Comparison of ENCODE assay signal across 17 cellular contexts in the genomic region with DNA sequence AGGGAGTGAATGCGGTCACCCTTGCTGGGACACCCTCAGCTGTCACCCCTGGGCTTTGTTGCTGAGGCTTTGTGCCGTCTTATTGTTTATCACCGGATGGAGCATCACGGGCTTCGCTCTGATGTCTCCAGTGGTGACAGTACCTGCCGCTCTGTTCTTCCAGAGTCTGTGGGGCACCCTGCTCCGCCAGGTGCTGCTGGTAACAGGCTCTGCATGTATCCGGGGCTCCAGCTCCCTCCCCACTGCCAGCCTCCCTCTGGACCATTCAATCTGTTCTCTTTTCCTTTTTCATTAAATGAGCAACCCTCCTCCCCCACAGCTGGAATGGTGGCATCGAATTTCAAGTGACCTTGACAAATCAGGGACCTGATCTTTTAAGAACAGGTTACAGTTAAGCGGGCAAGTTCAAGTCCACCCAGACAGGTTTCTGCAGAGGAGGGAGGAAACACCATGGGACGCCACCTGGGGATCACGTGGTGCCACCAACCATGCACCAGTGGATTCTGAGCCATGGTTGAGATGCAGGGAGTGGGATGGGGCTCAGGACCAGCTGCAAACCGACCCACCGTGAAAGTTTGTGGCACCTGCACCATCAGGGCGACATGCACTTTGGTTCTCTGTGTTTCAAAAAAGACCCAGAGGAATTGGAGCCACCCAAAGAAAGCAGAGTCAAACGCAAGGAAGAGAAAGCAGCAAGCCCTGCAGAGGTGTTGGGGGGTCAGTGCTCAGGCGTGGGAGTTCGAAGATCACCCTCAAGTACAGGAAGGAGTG.
DNase-seq lines count a peak whose midpoint lies in the region; ATAC-seq and TF ChIP-seq lines count a peak whose summit lies in the region.
"Had no signal": no experiment of that assay in that cellular context is flagged by ENCODE, and none has a peak within 500 bp of the region (broad histone marks: within the 10 kb centered on the region; RNA-seq: fewer than 3 reads in every experiment).

No MANE protein-coding gene starts in this region.

- no peaks in the 10 kb centered on the region for H3K27me3 Mint-ChIP-seq in activated T-helper 17 cell treated with anti-CD3 and anti-CD28 coated beads, Interleukin-2, amount 50 U/mL, for 72 hours

- H3K27ac Mint-ChIP-seq in activated T-helper 17 cell treated with anti-CD3 and anti-CD28 coated beads, Interleukin-2, amount 50 U/mL, for 72 hours: peak overlapping the region; percentile 38
- H3K27ac Mint-ChIP-seq: T-helper 2 cell treated with Interferon-gamma antibody and Interleukin-4, amounts not matched to agents 5 μg/mL and 100 μg/mL, for 36 hours had no signal

- H3K27ac ChIP-seq in DOHH2 (ENCODE audit: low read depth, low read length): 0 out of 2 replicates have a peak overlapping the region, but pooled peaks have one; percentile 8
- no peak overlapping the region for H3K27ac ChIP-seq in suprapubic skin
- H3K27ac ChIP-seq: body of pancreas, foreskin keratinocyte had no signal

- H3K79me2 ChIP-seq in DOHH2 (ENCODE audit: control insufficient read depth, low read length): peaks cover 4% of the 10 kb centered on the region; the same call in 1 of the 2 replicates

- H3K4me3 ChIP-seq in DOHH2 (ENCODE audit: low read length): no peak overlapping the region
- no peak overlapping the region for H3K4me3 ChIP-seq in H7 (ENCODE audit: insufficient read depth, low read depth, low read length)
- H3K4me3 ChIP-seq in mucosa of descending colon: no peak overlapping the region
- H3K4me3 ChIP-seq in suprapubic skin: no peak overlapping the region
- H3K4me3 ChIP-seq: body of pancreas had no signal

- peak overlapping the region; percentile 16; the same call in 1 of the 2 replicates for H3K4me2 ChIP-seq in DOHH2 (ENCODE audit: low read length)

- TF ChIP-seq POLR2A in suprapubic skin (IDR thresholded peaks at IDR 0.05): no peak

- H3K9me3 Mint-ChIP-seq in activated T-helper 17 cell treated with anti-CD3 and anti-CD28 coated beads, Interleukin-2, amount 50 U/mL, for 72 hours: no peaks in the 10 kb centered on the region
- H3K9me3 Mint-ChIP-seq: T-helper 2 cell treated with Interferon-gamma antibody and Interleukin-4, amounts not matched to agents 5 μg/mL and 100 μg/mL, for 36 hours had no signal

- TF ChIP-seq EP300 in suprapubic skin (IDR thresholded peaks at IDR 0.05): no peak

- intact Hi-C loops in mucosa of descending colon (cut with DNase I, micrococcal nuclease): no loop called here

- no peak for ATAC-seq in activated T-helper 17 cell treated with anti-CD3 and anti-CD28 coated beads, Interleukin-2, amount 50 U/mL, for 72 hours (replicated peaks)
- peak; percentile 37 for ATAC-seq in mucosa of descending colon
- ATAC-seq in GM19023 (IDR thresholded peaks at IDR 0.05; ENCODE audit: unreplicated experiment): no peak
- ATAC-seq: body of pancreas, foreskin keratinocyte had no signal

- H3K9me2 ChIP-seq in DOHH2 (replicated peaks; ENCODE audit: control insufficient read depth, low read length): no peaks in the 10 kb centered on the region

- H3F3A ChIP-seq in DOHH2 (ENCODE audit: control insufficient read depth, insufficient read depth): no peaks in the 10 kb centered on the region

- peaks cover 6% of the 10 kb centered on the region; the same call in 1 of the 2 replicates for H4K20me1 ChIP-seq in DOHH2 (ENCODE audit: control insufficient read depth, insufficient read depth, low read depth, low read length)

- 88% methylated on average over 17 of the region's 18 CpGs for WGBS in suprapubic skin

- TF ChIP-seq CTCF in DOHH2 (IDR thresholded peaks at IDR 0.05; ENCODE audit: low read depth, low read length, poor library complexity, severe bottlenecking) (no peak), mucosa of descending colon (IDR thresholded peaks at IDR 0.05) (no peak), suprapubic skin (IDR thresholded peaks at IDR 0.05) (no peak)

- DNase-seq in H7: peak; percentile 81
- DNase-seq in mucosa of descending colon: no peak
- no peak for DNase-seq in activated CD8-positive, alpha-beta memory T cell treated with anti-CD3 and anti-CD28 coated beads, Interleukin-2, amount 50 U/mL, for 48 hours
- DNase-seq in anterior cingulate cortex (lab: John Stamatoyannopoulos, UW): no peak
- DNase-seq in suprapubic skin (ENCODE audit: low spot score in 2 of 2): no peak
- DNase-seq: activated effector memory CD4-positive, alpha-beta T cell treated with Interleukin-2 at 50 U/mL for 16 hours; BE2C; body of pancreas; effector memory CD4-positive, alpha-beta T cell; EL; foreskin keratinocyte; NCI-H1436; NCI-H748 treated with DMSO at 0.1 percent for 48 hours had no signal

- H3K36me3 Mint-ChIP-seq in activated T-helper 17 cell treated with anti-CD3 and anti-CD28 coated beads, Interleukin-2, amount 50 U/mL, for 72 hours (ENCODE audit: low read depth): peaks cover 71% of the 10 kb centered on the region

- H3K36me3 ChIP-seq in DOHH2 (ENCODE audit: control insufficient read depth, low read length): peaks cover 86% of the 10 kb centered on the region
- H3K36me3 ChIP-seq in H7 (replicated peaks; ENCODE audit: control insufficient read depth, insufficient read depth, low read length): peaks cover 22% of the 10 kb centered on the region
- no peaks in the 10 kb centered on the region for H3K36me3 ChIP-seq in mucosa of descending colon (ENCODE audit: low read depth)
- H3K36me3 ChIP-seq in suprapubic skin: peaks cover 76% of the 10 kb centered on the region
- H3K36me3 ChIP-seq: BE2C had no signal

- no peak overlapping the region for H3K4me3 Mint-ChIP-seq in activated T-helper 17 cell treated with anti-CD3 and anti-CD28 coated beads, Interleukin-2, amount 50 U/mL, for 72 hours
- H3K4me3 Mint-ChIP-seq: T-helper 2 cell treated with Interferon-gamma antibody and Interleukin-4, amounts not matched to agents 5 μg/mL and 100 μg/mL, for 36 hours had no signal

- H3K27me3 ChIP-seq in DOHH2 (ENCODE audit: control insufficient read depth, low read length) (no peaks in the 10 kb centered on the region), H7 (ENCODE audit: control insufficient read depth, insufficient read depth, low read length) (no peaks in the 10 kb centered on the region), suprapubic skin (no peaks in the 10 kb centered on the region)
- H3K27me3 ChIP-seq: BE2C, body of pancreas, foreskin keratinocyte had no signal

- H3K4me1 ChIP-seq in DOHH2 (ENCODE audit: control insufficient read depth, low read length) (peaks cover 38% of the 10 kb centered on the region), mucosa of descending colon (ENCODE audit: low read depth) (no peaks in the 10 kb centered on the region), suprapubic skin (no peaks in the 10 kb centered on the region)
- H3K4me1 ChIP-seq: BE2C, body of pancreas, foreskin keratinocyte had no signal

- no peaks in the 10 kb centered on the region for H3K9me3 ChIP-seq in DOHH2 (ENCODE audit: control insufficient read depth, insufficient read depth, low read length)
- no peaks in the 10 kb centered on the region for H3K9me3 ChIP-seq in mucosa of descending colon
- H3K9me3 ChIP-seq in suprapubic skin: no peaks in the 10 kb centered on the region
- H3K9me3 ChIP-seq: BE2C, body of pancreas had no signal

- H3K4me1 Mint-ChIP-seq in activated T-helper 17 cell treated with anti-CD3 and anti-CD28 coated beads, Interleukin-2, amount 50 U/mL, for 72 hours: no peaks in the 10 kb centered on the region
